1 cellular context compared by ENCODE assay signal in the genomic region with DNA sequence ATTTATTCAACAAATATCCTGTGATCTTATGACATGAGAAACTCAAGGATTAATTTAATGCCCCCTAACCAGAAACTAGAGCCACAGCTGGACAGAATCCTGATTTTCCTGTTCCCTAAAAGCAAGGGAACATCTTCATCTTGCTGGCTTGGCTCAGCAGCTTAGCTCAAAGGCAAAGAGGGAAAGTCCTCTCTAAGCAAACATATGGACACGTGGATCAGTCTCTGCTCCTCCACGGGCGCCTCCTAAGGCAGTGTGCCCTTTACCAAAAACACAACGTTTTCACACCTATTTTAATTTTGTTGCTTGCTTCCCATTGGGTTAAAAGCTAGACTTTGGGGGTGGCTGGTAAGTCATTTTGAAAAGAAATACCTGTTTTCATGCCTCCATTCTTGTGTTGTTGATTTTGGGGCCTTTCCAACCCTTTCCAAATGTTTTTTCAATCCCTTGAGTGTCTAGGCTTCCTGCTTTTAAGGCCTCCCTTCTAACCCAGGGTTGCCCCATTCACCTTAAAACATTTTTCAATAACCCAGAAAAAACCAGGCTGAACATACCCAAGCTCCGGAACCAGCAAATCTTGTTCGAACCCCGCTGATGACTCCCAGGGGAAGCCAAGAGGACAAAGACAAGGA.
TF ChIP-seq lines count a peak whose summit lies in the region.

No MANE protein-coding gene starts in this region.

TF ChIP-seq in IMR-90, 13 proteins besides CTCF, POLR2A, EP300 and RAD21:
- TF ChIP-seq MAFK (IDR thresholded peaks at IDR 0.05; ENCODE audit: low read depth, low read length) (no peak), CHD1 (IDR thresholded peaks at IDR 0.05; ENCODE audit: low read depth, low read length) (no peak), FOS (IDR thresholded peaks at IDR 0.05; ENCODE audit: low read depth, low read length) (no peak), MXI1 (IDR thresholded peaks at IDR 0.05; ENCODE audit: borderline replicate concordance, low read depth, low read length) (no peak)
